ENCODE assay signal across 17 cellular contexts in genomic region chr13:65868106-65868505, GRCh38.
DNase-seq lines count a peak whose midpoint lies in the region; TF ChIP-seq lines count a peak whose summit lies in the region.
"Had no signal": no experiment of that assay in that cellular context is flagged by ENCODE, and none has a peak within 500 bp of the region (broad histone marks: within the 10 kb centered on the region; RNA-seq: fewer than 3 reads in every experiment).

No MANE protein-coding gene starts in this region.

- H3K27ac ChIP-seq in SJCRH30 (peak overlapping the region; percentile 8; the same call in 1 of the 2 replicates), neural progenitor cell (no peak overlapping the region)
- H3K27ac ChIP-seq: BLaER1, C4-2B, GM23248 had no signal

- no peaks in the 10 kb centered on the region for H3K79me2 ChIP-seq in neural progenitor cell (ENCODE audit: low read depth)

- peaks cover 2% of the 10 kb centered on the region for H3K9me3 Mint-ChIP-seq in neural progenitor cell
- H3K9me3 Mint-ChIP-seq: H9 had no signal

- H3K4me2 ChIP-seq in neural progenitor cell: no peak overlapping the region
- H3K4me2 ChIP-seq: BLaER1 had no signal

- H3K4me3 ChIP-seq in SJCRH30 (no peak overlapping the region), neural progenitor cell (no peak overlapping the region)
- H3K4me3 ChIP-seq: BLaER1, GM23248 had no signal

- H3K27ac Mint-ChIP-seq in neural progenitor cell: no peak overlapping the region
- H3K27ac Mint-ChIP-seq: B cell; CD4-positive, CD25-positive, alpha-beta regulatory T cell; CD8-positive, alpha-beta T cell; H9 had no signal

- no peak overlapping the region for H2AFZ ChIP-seq in neural progenitor cell (replicated peaks)
- H2AFZ ChIP-seq: GM23248 had no signal

- H3K27me3 Mint-ChIP-seq in neural progenitor cell (ENCODE audit: insufficient read depth, low read depth): peaks cover 4% of the 10 kb centered on the region
- H3K27me3 Mint-ChIP-seq: B cell; CD4-positive, CD25-positive, alpha-beta regulatory T cell had no signal

- no peaks in the 10 kb centered on the region for H3F3A ChIP-seq in neural progenitor cell (ENCODE audit: low read depth)

- H3K27me3 ChIP-seq in SJCRH30 (no peaks in the 10 kb centered on the region), neural progenitor cell (no peaks in the 10 kb centered on the region)
- H3K27me3 ChIP-seq: BLaER1 had no signal

- TF ChIP-seq CTCF in neural progenitor cell (IDR thresholded peaks at IDR 0.05): no peak

- H3K36me3 ChIP-seq in SJCRH30 (no peaks in the 10 kb centered on the region), neural progenitor cell (no peaks in the 10 kb centered on the region)
- H3K36me3 ChIP-seq: BLaER1 had no signal

- no peaks in the 10 kb centered on the region for H3K4me1 Mint-ChIP-seq in neural progenitor cell
- H3K4me1 Mint-ChIP-seq: B cell; CD4-positive, CD25-positive, alpha-beta regulatory T cell; H9 had no signal

- H3K4me1 ChIP-seq in SJCRH30 (no peaks in the 10 kb centered on the region), neural progenitor cell (no peaks in the 10 kb centered on the region)
- H3K4me1 ChIP-seq: BLaER1, Caco-2 had no signal

- DNase-seq in NCI-H2171 (lab: John Stamatoyannopoulos, UW): peak; percentile 2
- DNase-seq in SJCRH30: peak in 1 of 2 experiments; percentile 33
- DNase-seq in myocyte (ENCODE audit: low read depth): peak; percentile 80
- no peak for DNase-seq in Ammon's horn (ENCODE audit: low spot score)
- DNase-seq in NCI-H748 treated with DMSO at 0.1 percent for 48 hours (lab: John Stamatoyannopoulos, UW): no peak
- DNase-seq in hippocampal formation (lab: John Stamatoyannopoulos, UW): no peak
- no peak for DNase-seq in neural progenitor cell (ENCODE audit: low spot score)
- DNase-seq: Caco-2; CD4-positive, CD25-positive, alpha-beta regulatory T cell; CD8-positive, alpha-beta T cell; DMS153; DND-41; GM23248; H9 had no signal

- no peaks in the 10 kb centered on the region for H4K20me1 ChIP-seq in neural progenitor cell (ENCODE audit: low read depth)
- H4K20me1 ChIP-seq: BLaER1 had no signal

- H3K36me3 Mint-ChIP-seq in neural progenitor cell: no peaks in the 10 kb centered on the region
- H3K36me3 Mint-ChIP-seq: CD4-positive, CD25-positive, alpha-beta regulatory T cell; CD8-positive, alpha-beta T cell had no signal

- no peak overlapping the region for H3K9ac ChIP-seq in neural progenitor cell
- H3K9ac ChIP-seq: BLaER1, GM23248 had no signal

- H3K4me3 Mint-ChIP-seq in neural progenitor cell: no peak overlapping the region
- H3K4me3 Mint-ChIP-seq: B cell; CD4-positive, CD25-positive, alpha-beta regulatory T cell; CD8-positive, alpha-beta T cell; H9 had no signal

- no peaks in the 10 kb centered on the region for H3K9me3 ChIP-seq in SJCRH30 (replicated peaks)
- H3K9me3 ChIP-seq in neural progenitor cell (ENCODE audit: low read depth): no peaks in the 10 kb centered on the region
- H3K9me3 ChIP-seq: BLaER1, Caco-2 had no signal

Comparison
In these comparisons a context has a peak if more than half of its experiments do, and no peak if none do; other contexts are left out.
1. DNase-seq: peak in NCI-H2171 (single experiment) and myocyte (single experiment); none in Ammon's horn (single experiment), NCI-H748 treated with DMSO at 0.1 percent for 48 hours (single experiment), hippocampal formation (0 of 2) and neural progenitor cell (single experiment).